28 cellular contexts compared by ENCODE assay signal in the genomic region with DNA sequence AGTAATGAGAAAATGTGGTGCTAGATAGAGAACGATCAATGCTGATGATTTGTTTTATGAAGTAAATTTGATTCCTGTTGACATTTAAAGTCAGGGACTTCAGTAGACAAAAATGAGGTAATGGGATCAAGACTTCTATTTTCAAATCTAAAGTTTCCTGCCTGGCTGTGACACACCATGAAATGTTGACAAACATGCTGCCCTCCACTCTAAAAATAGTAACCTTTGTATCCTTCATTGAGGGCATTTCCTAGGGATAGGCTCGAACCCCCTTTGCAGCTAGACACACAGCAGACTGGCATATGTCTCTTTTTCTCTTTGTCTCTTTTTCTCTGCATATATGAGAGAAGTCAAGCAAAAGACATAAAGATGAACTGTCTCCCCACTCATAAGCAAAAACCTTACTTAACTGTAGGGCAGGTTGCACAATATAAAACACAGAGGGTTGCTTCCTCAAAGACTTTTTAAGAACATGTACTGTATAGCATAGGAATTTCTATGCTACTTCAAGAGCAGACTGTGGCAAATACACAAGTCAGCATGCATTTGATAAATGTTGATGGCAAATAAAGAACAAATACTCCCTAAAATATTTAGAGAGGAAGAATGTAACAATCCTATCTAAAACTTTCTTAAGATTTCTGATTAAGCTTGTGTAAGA.
DNase-seq lines count a peak whose midpoint lies in the region; ATAC-seq and TF ChIP-seq lines count a peak whose summit lies in the region.
"Had no signal": no experiment of that assay in that cellular context is flagged by ENCODE, and none has a peak within 500 bp of the region (broad histone marks: within the 10 kb centered on the region; RNA-seq: fewer than 3 reads in every experiment).

No MANE protein-coding gene starts in this region.

- TF ChIP-seq CTCF in left lung (IDR thresholded peaks at IDR 0.05), result no peak
- TF ChIP-seq CTCF in gastrocnemius medialis (IDR thresholded peaks at IDR 0.05 in 4 of 5, conservative IDR thresholded peaks at IDR 0.05 in 1 of 5), result no peak

- no peaks in the 10 kb centered on the region for H3K9me3 ChIP-seq in left lung
- H3K9me3 ChIP-seq in gastrocnemius medialis, result no peaks in the 10 kb centered on the region
- H3K9me3 ChIP-seq: esophagus squamous epithelium, gastroesophageal sphincter, SK-N-SH had no signal

- no peaks in the 10 kb centered on the region for H3K27me3 ChIP-seq in left lung
- H3K27me3 ChIP-seq in gastrocnemius medialis, result no peaks in the 10 kb centered on the region
- H3K27me3 ChIP-seq: esophagus squamous epithelium, gastroesophageal sphincter had no signal

- no peak overlapping the region for H3K4me3 ChIP-seq in left lung
- no peak overlapping the region for H3K4me3 ChIP-seq in gastrocnemius medialis
- H3K4me3 ChIP-seq: esophagus squamous epithelium, gastroesophageal sphincter, GM23248 had no signal

- in situ Hi-C loops in KBM-7 (cut with MboI; ENCODE audit: low pct_unique_long_range_greater_than_20kb, low sequenced_read_pairs), result no loop called here
- in situ Hi-C loops in gastrocnemius medialis (cut with MboI; ENCODE audit: low sequenced_read_pairs in 4 of 4), result no loop called here

- H3K27ac ChIP-seq in left lung (no peak overlapping the region), gastrocnemius medialis (peak overlapping the region in 3 of 4 donors; percentile 2 to 45 (median 3))
- H3K27ac ChIP-seq: C4-2B, esophagus squamous epithelium, gastroesophageal sphincter, GM23248, parathyroid adenoma, VCaP had no signal

- peak; percentile 53 for ATAC-seq in left lung
- peak; percentile 72 to 76 for ATAC-seq in gastrocnemius medialis
- no peak for ATAC-seq in GM21619 (IDR thresholded peaks at IDR 0.05; ENCODE audit: unreplicated experiment)
- ATAC-seq: activated T-cell treated with anti-CD3 and anti-CD28 coated beads, Interleukin-2, amount 50 U/mL, for 4 hours; gastroesophageal sphincter; right cardiac atrium; stimulated activated memory B cell treated with anti-CD40 and anti-IgM and Interleukin-4, amounts not matched to agents 10 μg/mL and 1 μg/mL and 100 μg/mL, for 72 hours had no signal

- H3K4me1 ChIP-seq in left lung (peaks cover 5 to 14% of the 10 kb centered on the region in 2 donors), gastrocnemius medialis (peaks cover 41 to 42% of the 10 kb centered on the region in 2 donors)
- H3K4me1 ChIP-seq: gastroesophageal sphincter, parathyroid adenoma had no signal

- intact Hi-C loops in left lung (cut with DNase I), result no loop called here
- intact Hi-C loops in gastrocnemius medialis (cut with DNase I; ENCODE audit: low total_unique reads), result no loop called here

- H3K36me3 ChIP-seq in left lung (no peaks in the 10 kb centered on the region), gastrocnemius medialis (no peaks in the 10 kb centered on the region)
- H3K36me3 ChIP-seq: gastroesophageal sphincter had no signal

- TF ChIP-seq POLR2A in gastrocnemius medialis (IDR thresholded peaks at IDR 0.05), result no peak

- DNase-seq in KBM-7, result peak; percentile 44
- DNase-seq in NOMO-1 treated with dmso at 0.1 percent for 144 hours (lab: John Stamatoyannopoulos, UW; ENCODE audit: unreplicated experiment), result peak; percentile 49
- no peak for DNase-seq in left lung
- DNase-seq in gastrocnemius medialis, result no peak
- no peak for DNase-seq in NCI-H82 treated with DMSO at 0.1 percent for 48 hours (lab: John Stamatoyannopoulos, UW; ENCODE audit: unreplicated experiment)
- DNase-seq in activated naive CD4-positive, alpha-beta T cell treated with Interleukin-2 at 50 U/mL for 16 hours, result no peak
- DNase-seq in activated CD4-positive, alpha-beta T cell treated with anti-CD3 and anti-CD28 coated beads, Interleukin-2, amount 50 U/mL, for 48 hours, result no peak
- DNase-seq: activated CD4-positive, alpha-beta T cell treated with anti-CD3 and anti-CD28 coated beads for 48 hours; activated naive CD4-positive, alpha-beta T cell; activated T-cell treated with anti-CD3 and anti-CD28 coated beads, Interleukin-2, amount 50 U/mL, for 4 hours; dermis blood vessel endothelial cell; esophagus squamous epithelium; GM23248; hippocampal formation; NCI-H1105 treated with DMSO at 0.1 percent for 48 hours; NCI-H2029; NCI-H526 treated with DMSO at 0.1 percent for 48 hours; nephron progenitor cell; OCI-M1; right cardiac atrium; SK-N-SH; stimulated activated CD4-positive, alpha-beta T cell treated with anti-CD3 and anti-CD28 coated beads, Interleukin-4, amount 100 ng/mL, for 24 hours had no signal

Comparison
In these comparisons a context has a peak if more than half of its experiments do, and no peak if none do; other contexts are left out.
1. DNase-seq: peak in KBM-7 (single experiment) and NOMO-1 treated with dmso at 0.1 percent for 144 hours (single experiment); none in left lung (0 of 2), gastrocnemius medialis (0 of 2), NCI-H82 treated with DMSO at 0.1 percent for 48 hours (single experiment), activated naive CD4-positive, alpha-beta T cell treated with Interleukin-2 at 50 U/mL for 16 hours (single experiment) and activated CD4-positive, alpha-beta T cell treated with anti-CD3 and anti-CD28 coated beads, Interleukin-2, amount 50 U/mL, for 48 hours (0 of 2).
2. H3K27ac ChIP-seq: peak in gastrocnemius medialis (3 of 4); none in left lung (0 of 2).